Comparison of ENCODE assay signal across 13 cellular contexts in genomic region chr4:128827280-128827679, GRCh38. TPM values are rescaled to one million over a fixed set of nuclear protein-coding genes. Genes with fewer than 3 reads are reported as not detected.
DNase-seq lines count a peak whose midpoint lies in the region; ATAC-seq and TF ChIP-seq lines count a peak whose summit lies in the region.
"Had no signal": no experiment of that assay in that cellular context is flagged by ENCODE, and none has a peak within 500 bp of the region (broad histone marks: within the 10 kb centered on the region; RNA-seq: fewer than 3 reads in every experiment).

No MANE protein-coding gene starts in this region.

- TF ChIP-seq POLR2A in sigmoid colon (IDR thresholded peaks at IDR 0.05) = no peak

- no peak for TF ChIP-seq EP300 in sigmoid colon (IDR thresholded peaks at IDR 0.05)

- peak overlapping the region; percentile 34; the same call in 1 of the 2 replicates for H3K27ac ChIP-seq in GM23338 (ENCODE audit: low read depth)
- peak overlapping the region; percentile 20 for H3K27ac ChIP-seq in OCI-LY7 (ENCODE audit: low read depth, low read length, poor library complexity, severe bottlenecking)
- H3K27ac ChIP-seq in naive thymus-derived CD4-positive, alpha-beta T cell (ENCODE audit: low read depth, low read length) = no peak overlapping the region
- H3K27ac ChIP-seq in sigmoid colon = no peak overlapping the region
- H3K27ac ChIP-seq: pancreas had no signal

- H3K9me3 ChIP-seq in OCI-LY7 (ENCODE audit: low read length) = no peaks in the 10 kb centered on the region
- H3K9me3 ChIP-seq in naive thymus-derived CD4-positive, alpha-beta T cell (ENCODE audit: control insufficient read depth in 2 of 3, low read length in 3 of 3) = no peaks in the 10 kb centered on the region
- no peaks in the 10 kb centered on the region for H3K9me3 ChIP-seq in sigmoid colon
- H3K9me3 ChIP-seq: pancreas, tibial nerve had no signal

- H3K27me3 ChIP-seq in GM23338 (ENCODE audit: insufficient read depth) = no peaks in the 10 kb centered on the region
- H3K27me3 ChIP-seq in naive thymus-derived CD4-positive, alpha-beta T cell (ENCODE audit: control insufficient read depth in 2 of 2, insufficient read depth in 2 of 2, low read length in 2 of 2) = no peaks in the 10 kb centered on the region
- no peaks in the 10 kb centered on the region for H3K27me3 ChIP-seq in sigmoid colon
- H3K27me3 ChIP-seq: pancreas, tibial nerve had no signal

- peak overlapping the region; percentile 43 for H3K27ac Mint-ChIP-seq in T-helper 2 cell treated with Interferon-gamma antibody and Interleukin-4, amounts not matched to agents 5 μg/mL and 100 μg/mL, for 36 hours
- peak overlapping the region; percentile 25 for H3K27ac Mint-ChIP-seq in GM23338
- peak overlapping the region; percentile 2 to 74 (median 14) for H3K27ac Mint-ChIP-seq in naive thymus-derived CD4-positive, alpha-beta T cell

- CTCF ChIA-PET in OCI-LY7 (lab: Charles Lee; ENCODE audit: unreplicated experiment) = no interaction called here
- CTCF ChIA-PET in naive thymus-derived CD4-positive, alpha-beta T cell (lab: Charles Lee) = no interaction called here

- peaks cover 99% of the 10 kb centered on the region for H3K4me1 ChIP-seq in GM23338 (ENCODE audit: insufficient read depth)
- peaks cover 79% of the 10 kb centered on the region for H3K4me1 ChIP-seq in OCI-LY7 (ENCODE audit: insufficient read depth, low read length, poor library complexity, severe bottlenecking)
- H3K4me1 ChIP-seq in naive thymus-derived CD4-positive, alpha-beta T cell (ENCODE audit: control insufficient read depth in 2 of 2, insufficient read depth in 2 of 2, low read length in 2 of 2) = peaks cover 6 to 17% of the 10 kb centered on the region in 2 donors
- peaks cover 0 to 76% (median 61%) of the 10 kb centered on the region in 4 donors for H3K4me1 ChIP-seq in sigmoid colon

- peaks cover 3% of the 10 kb centered on the region for H3K36me3 ChIP-seq in GM23338 (ENCODE audit: insufficient read depth)
- H3K36me3 ChIP-seq in OCI-LY7 (ENCODE audit: insufficient read depth, low read length) = peaks cover 67% of the 10 kb centered on the region
- H3K36me3 ChIP-seq in naive thymus-derived CD4-positive, alpha-beta T cell (ENCODE audit: control insufficient read depth in 2 of 3, insufficient read depth in 3 of 3, low read length in 3 of 3) = peaks cover 0 to 23% (median 4%) of the 10 kb centered on the region in 3 experiments
- H3K36me3 ChIP-seq in sigmoid colon = peaks cover 0 to under 1% (median 0%) of the 10 kb centered on the region in 4 donors
- H3K36me3 ChIP-seq: pancreas had no signal

- POLR2A ChIA-PET in OCI-LY7 (lab: Charles Lee) = interaction anchor here (0.7 to 6.9 kb wide), 5 partner anchors 8 to 95 kb away, joined by 3 to 62 read pairs (median 7); no protein-coding TSS in a partner anchor
- POLR2A ChIA-PET in naive thymus-derived CD4-positive, alpha-beta T cell (lab: Charles Lee) = no interaction called here

- BruUV-seq in OCI-LY7 (replicated peaks; lab: Mats Ljungman, UMichigan) = no TSS peak

- no peak overlapping the region for H3K4me3 Mint-ChIP-seq in T-helper 2 cell treated with Interferon-gamma antibody and Interleukin-4, amounts not matched to agents 5 μg/mL and 100 μg/mL, for 36 hours
- peak overlapping the region; percentile 26; the same call in 2 of the 3 replicates for H3K4me3 Mint-ChIP-seq in GM23338
- H3K4me3 Mint-ChIP-seq in naive thymus-derived CD4-positive, alpha-beta T cell = peak overlapping the region in 5 of 10 donors; percentile 10 to 26 (median 22)

- peaks cover 46% of the 10 kb centered on the region for H3K4me1 Mint-ChIP-seq in T-helper 2 cell treated with Interferon-gamma antibody and Interleukin-4, amounts not matched to agents 5 μg/mL and 100 μg/mL, for 36 hours (ENCODE audit: low read depth)
- peaks cover 92% of the 10 kb centered on the region for H3K4me1 Mint-ChIP-seq in GM23338
- peaks cover 50 to 95% (median 87%) of the 10 kb centered on the region in 7 donors for H3K4me1 Mint-ChIP-seq in naive thymus-derived CD4-positive, alpha-beta T cell

- H3K9me2 ChIP-seq in GM23338 (ENCODE audit: insufficient read depth) (no peaks in the 10 kb centered on the region), OCI-LY7 (ENCODE audit: insufficient read depth, low read length) (no peaks in the 10 kb centered on the region)

- H3K4me2 ChIP-seq in GM23338 = peak overlapping the region; percentile 72
- peak overlapping the region; percentile 46 for H3K4me2 ChIP-seq in OCI-LY7 (ENCODE audit: low read length)

- TF ChIP-seq CTCF in GM23338 (conservative IDR thresholded peaks at IDR 0.05; ENCODE audit: low read depth in 2 of 2) = no peak
- TF ChIP-seq CTCF in OCI-LY7 (conservative IDR thresholded peaks at IDR 0.05; ENCODE audit: low read length) = no peak
- no peak for TF ChIP-seq CTCF in omental fat pad (IDR thresholded peaks at IDR 0.05)
- no peak for TF ChIP-seq CTCF in sigmoid colon (IDR thresholded peaks at IDR 0.05)

- peaks cover 7% of the 10 kb centered on the region for H3K9me3 Mint-ChIP-seq in T-helper 2 cell treated with Interferon-gamma antibody and Interleukin-4, amounts not matched to agents 5 μg/mL and 100 μg/mL, for 36 hours
- no peaks in the 10 kb centered on the region for H3K9me3 Mint-ChIP-seq in GM23338
- peaks cover 0 to 13% (median 0%) of the 10 kb centered on the region in 11 donors for H3K9me3 Mint-ChIP-seq in naive thymus-derived CD4-positive, alpha-beta T cell

- H3F3A ChIP-seq in GM23338 (replicated peaks; ENCODE audit: low read depth) = peaks cover 8% of the 10 kb centered on the region; the same call in 1 of the 2 replicates

- H4K20me1 ChIP-seq in GM23338 (replicated peaks; ENCODE audit: insufficient read depth) = peaks cover 94% of the 10 kb centered on the region
- peaks cover 62% of the 10 kb centered on the region; the same call in 1 of the 2 replicates for H4K20me1 ChIP-seq in OCI-LY7 (ENCODE audit: insufficient read depth, low read length)

- H3K27me3 Mint-ChIP-seq in T-helper 2 cell treated with Interferon-gamma antibody and Interleukin-4, amounts not matched to agents 5 μg/mL and 100 μg/mL, for 36 hours (ENCODE audit: low read depth) = no peaks in the 10 kb centered on the region
- peaks cover 18% of the 10 kb centered on the region for H3K27me3 Mint-ChIP-seq in GM23338 (ENCODE audit: insufficient read depth, low read depth, poor library complexity)
- H3K27me3 Mint-ChIP-seq in naive thymus-derived CD4-positive, alpha-beta T cell = no peaks in the 10 kb centered on the region

- no peak overlapping the region for H2AFZ ChIP-seq in GM23338
- no peak overlapping the region for H2AFZ ChIP-seq in OCI-LY7 (ENCODE audit: low read length)

- H3K79me2 ChIP-seq in GM23338 (replicated peaks; ENCODE audit: insufficient read depth) = peaks cover 100% of the 10 kb centered on the region
- peaks cover 100% of the 10 kb centered on the region for H3K79me2 ChIP-seq in OCI-LY7 (ENCODE audit: insufficient read depth, low read depth, low read length)

- no peak for DNase-seq in T-helper 2 cell treated with Interferon-gamma antibody and Interleukin-4, amounts not matched to agents 5 μg/mL and 100 μg/mL, for 36 hours (ENCODE audit: low spot score)
- no peak for DNase-seq in T-helper 2 cell
- DNase-seq in GM23338 (ENCODE audit: low spot score) = no peak
- no peak for DNase-seq in OCI-LY7 (ENCODE audit: low spot score)
- no peak for DNase-seq in naive thymus-derived CD4-positive, alpha-beta T cell
- no peak for DNase-seq in omental fat pad (ENCODE audit: low spot score)
- DNase-seq in NCI-H226 = no peak
- DNase-seq in sigmoid colon = no peak
- DNase-seq: activated CD4-positive, alpha-beta T cell treated with anti-CD3 and anti-CD28 coated beads, Interleukin-2, amount 50 U/mL, for 1 hour; NCI-H2081 treated with DMSO at 0.1 percent for 48 hours; pancreas; stimulated activated CD4-positive, alpha-beta T cell treated with anti-CD3 and anti-CD28 coated beads, Interleukin-4, amount 100 ng/mL, for 24 hours had no signal

- intact Hi-C loops in OCI-LY7 (cut with micrococcal nuclease; ENCODE audit: unreplicated experiment) = loop anchor here (5.0 kb wide), 1 partner anchor 35 kb away; no protein-coding TSS in a partner anchor
- intact Hi-C loops in naive thymus-derived CD4-positive, alpha-beta T cell (cut with micrococcal nuclease) = loop anchor here in 1 of 2 donors (2.0 to 5.0 kb wide), 2 partner anchors 14 to 490 kb away; no protein-coding TSS in a partner anchor
- intact Hi-C loops in sigmoid colon (cut with DNase I) = no loop called here

- peaks cover 17% of the 10 kb centered on the region for H3K36me3 Mint-ChIP-seq in T-helper 2 cell treated with Interferon-gamma antibody and Interleukin-4, amounts not matched to agents 5 μg/mL and 100 μg/mL, for 36 hours (ENCODE audit: low read depth)
- H3K36me3 Mint-ChIP-seq in GM23338 (ENCODE audit: low read depth) = peaks cover 55% of the 10 kb centered on the region
- peaks cover 0 to 43% (median 26%) of the 10 kb centered on the region in 5 donors for H3K36me3 Mint-ChIP-seq in naive thymus-derived CD4-positive, alpha-beta T cell

- H3K4me3 ChIP-seq in GM23338 = peak overlapping the region; percentile 31
- H3K4me3 ChIP-seq in OCI-LY7 (ENCODE audit: low read depth, low read length, poor library complexity, severe bottlenecking) = no peak overlapping the region
- H3K4me3 ChIP-seq in naive thymus-derived CD4-positive, alpha-beta T cell (ENCODE audit: low read length) = no peak overlapping the region
- no peak overlapping the region for H3K4me3 ChIP-seq in sigmoid colon
- H3K4me3 ChIP-seq: pancreas, tibial nerve had no signal

- ATAC-seq in GM23338 (peak; percentile 8; the same call in 2 of the 3 replicates), omental fat pad (ENCODE audit: low FRiP score) (no peak)
- no peak for ATAC-seq in naive thymus-derived CD4-positive, alpha-beta T cell
- ATAC-seq: pancreas had no signal

TF ChIP-seq in GM23338, 12 proteins besides CTCF, POLR2A, EP300 and RAD21:
- no peak; the same call in 1 of the 2 replicates for TF ChIP-seq POLR2AphosphoS5 (IDR thresholded peaks at IDR 0.05; ENCODE audit: low read depth)
- TF ChIP-seq JUNB (IDR thresholded peaks at IDR 0.05; ENCODE audit: unreplicated experiment) = no peak
TF ChIP-seq in GM23338: peak in this region for 0.

RNA-seq across cellular contexts. Expression of gene JADE1, which starts 17.8 kb away (rescaled TPM):
- total RNA-seq in GM23338 (2014; rRNA removed; shearing (Covaris generic)) = 156 and 158 TPM in 2 replicates
- polyA plus RNA-seq in GM23338 (2016; fragmentation: Nextera tagmentation; extraction: Ambion mirVana) (75.5 and 84.2 TPM in 2 replicates), sigmoid colon (10 to 100 TPM in 1 of 3 donors, 1 to 10 TPM in 2; 1.8 to 10.1 (median 3.6) TPM)
- 43.1 and 52.8 TPM in 2 replicates for total RNA-seq in OCI-LY7 (2014; rRNA removed; shearing (Covaris generic))
- total RNA-seq in OCI-LY7 (2022) (64.0 and 72.4 TPM in 2 replicates), omental fat pad (10 to 100 TPM; 37.2 to 57.4 (median 45.5) TPM), sigmoid colon (10 to 100 TPM; 27.7 to 45.1 (median 37.9) TPM)
- total RNA-seq in naive thymus-derived CD4-positive, alpha-beta T cell = 10 to 100 TPM; 35.4 to 79.5 (median 62.2) TPM
- 10 to 100 TPM; 34.5 to 55.8 TPM for polyA plus RNA-seq in naive thymus-derived CD4-positive, alpha-beta T cell

Comparison
In these comparisons a context has a peak if more than half of its experiments do, and no peak if none do; other contexts are left out.
1. H3K27ac ChIP-seq: peak in GM23338 (single experiment) and OCI-LY7 (single experiment); none in naive thymus-derived CD4-positive, alpha-beta T cell (single experiment) and sigmoid colon (0 of 4).
2. Peak in every context shown above with its lines, with median percentiles within 50 percentile points of each other: H3K27ac Mint-ChIP-seq.